ENCODE assay signal across 22 cellular contexts in the genomic region with DNA sequence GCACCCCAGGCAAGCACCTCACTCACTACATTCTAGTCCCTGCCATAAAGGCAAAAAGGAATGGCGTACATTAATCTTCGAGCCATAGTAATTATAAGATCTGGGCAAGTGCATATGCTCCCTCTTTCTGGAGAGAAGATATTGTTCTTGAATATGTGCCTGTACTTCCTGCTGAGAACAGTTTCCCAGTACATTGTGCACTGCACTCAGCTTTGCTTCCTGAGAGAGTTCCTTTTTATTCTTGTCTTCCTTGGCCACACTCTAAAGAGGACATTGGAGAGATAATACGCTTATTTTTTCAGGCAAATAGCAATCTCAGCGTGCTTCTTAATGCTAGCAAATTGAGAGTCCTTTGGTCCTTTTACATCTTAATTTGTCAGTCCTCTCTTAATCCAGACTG.
"Had no signal": no experiment of that assay in that cellular context is flagged by ENCODE, and none has a peak within 500 bp of the region (broad histone marks: within the 10 kb centered on the region; RNA-seq: fewer than 3 reads in every experiment).

No MANE protein-coding gene starts in this region.

- H3K36me3 Mint-ChIP-seq: activated CD4-positive, alpha-beta memory T cell treated with anti-CD3 and anti-CD28 coated beads for 36 hours; activated naive CD4-positive, alpha-beta T cell treated with anti-CD3 and anti-CD28 coated beads, Interleukin-2, amount 10 ng/mL, durations not matched to agents 7 days and 5 days; activated naive CD8-positive, alpha-beta T cell treated with anti-CD3 and anti-CD28 coated beads for 36 hours had no signal

- H3K27me3 Mint-ChIP-seq: activated CD4-positive, alpha-beta memory T cell treated with anti-CD3 and anti-CD28 coated beads for 36 hours; activated CD4-positive, alpha-beta T cell treated with anti-CD3 and anti-CD28 coated beads, Interleukin-2, amount 10 ng/mL, durations not matched to agents 7 days and 5 days; activated naive CD4-positive, alpha-beta T cell treated with anti-CD3 and anti-CD28 coated beads, Interleukin-2, amount 10 ng/mL, durations not matched to agents 7 days and 5 days; activated naive CD8-positive, alpha-beta T cell treated with anti-CD3 and anti-CD28 coated beads for 36 hours; T-helper 17 cell had no signal

- H3K27ac Mint-ChIP-seq: activated CD4-positive, alpha-beta memory T cell treated with anti-CD3 and anti-CD28 coated beads for 36 hours; activated CD4-positive, alpha-beta T cell treated with anti-CD3 and anti-CD28 coated beads, Interleukin-2, amount 10 ng/mL, durations not matched to agents 7 days and 5 days; activated naive CD4-positive, alpha-beta T cell treated with anti-CD3 and anti-CD28 coated beads, Interleukin-2, amount 10 ng/mL, durations not matched to agents 7 days and 5 days; activated naive CD8-positive, alpha-beta T cell treated with anti-CD3 and anti-CD28 coated beads for 36 hours; activated T-cell treated with anti-CD3 and anti-CD28 coated beads, Interleukin-2, amount 50 U/mL, for 72 hours; activated T-helper 2 cell treated with anti-CD3 and anti-CD28 coated beads, Interferon-gamma antibody, Interleukin-2, Interleukin-4, amounts not matched to agents 10 μg/mL and 5 μg/mL and 100 μg/mL, durations not matched to agents 14 hours and 24 hours and 36 hours; T-helper 17 cell had no signal

- H3K4me1 Mint-ChIP-seq: activated CD4-positive, alpha-beta T cell treated with anti-CD3 and anti-CD28 coated beads, Interleukin-2, amount 10 ng/mL, durations not matched to agents 7 days and 5 days; activated naive CD4-positive, alpha-beta T cell treated with anti-CD3 and anti-CD28 coated beads, Interleukin-2, amount 10 ng/mL, durations not matched to agents 7 days and 5 days; activated naive CD8-positive, alpha-beta T cell treated with anti-CD3 and anti-CD28 coated beads for 36 hours; T-helper 17 cell had no signal

- H3K4me3 ChIP-seq: K562 had no signal

- ATAC-seq: activated T-cell treated with anti-CD3 and anti-CD28 coated beads, Interleukin-2, amount 50 U/mL, for 72 hours; K562; PC-3; T-helper 17 cell had no signal

- H3K4me3 Mint-ChIP-seq: activated CD4-positive, alpha-beta memory T cell treated with anti-CD3 and anti-CD28 coated beads for 36 hours; activated CD4-positive, alpha-beta T cell treated with anti-CD3 and anti-CD28 coated beads, Interleukin-2, amount 10 ng/mL, durations not matched to agents 7 days and 5 days; activated naive CD4-positive, alpha-beta T cell treated with anti-CD3 and anti-CD28 coated beads, Interleukin-2, amount 10 ng/mL, durations not matched to agents 7 days and 5 days; activated naive CD8-positive, alpha-beta T cell treated with anti-CD3 and anti-CD28 coated beads for 36 hours; activated T-cell treated with anti-CD3 and anti-CD28 coated beads, Interleukin-2, amount 50 U/mL, for 72 hours; T-helper 17 cell had no signal

- H3K9me3 Mint-ChIP-seq: activated CD4-positive, alpha-beta T cell treated with anti-CD3 and anti-CD28 coated beads, Interleukin-2, amount 10 ng/mL, durations not matched to agents 7 days and 5 days; activated naive CD4-positive, alpha-beta T cell treated with anti-CD3 and anti-CD28 coated beads, Interleukin-2, amount 10 ng/mL, durations not matched to agents 7 days and 5 days had no signal

- DNase-seq: activated CD4-positive, alpha-beta memory T cell treated with anti-CD3 and anti-CD28 coated beads for 36 hours; activated CD4-positive, alpha-beta T cell treated with anti-CD3 and anti-CD28 coated beads, Interleukin-2, amount 10 ng/mL, durations not matched to agents 7 days and 5 days; activated CD4-positive, CD25-positive, alpha-beta regulatory T cell; activated gamma-delta T cell treated with Interleukin-2 at 50 U/mL for 16 hours; activated naive CD4-positive, alpha-beta T cell treated with anti-CD3 and anti-CD28 coated beads, Interleukin-2, amount 10 ng/mL, durations not matched to agents 7 days and 5 days; activated naive CD8-positive, alpha-beta T cell treated with anti-CD3 and anti-CD28 coated beads for 36 hours; activated T-cell treated with anti-CD3 and anti-CD28 coated beads for 4 hours; activated T-cell treated with anti-CD3 and anti-CD28 coated beads, Interleukin-2, amount 50 U/mL, for 72 hours; cerebellar nuclear complex; NCI-H1048; NCI-H1417; NCI-H1930; NCI-H2227 treated with DMSO at 0.1 percent for 48 hours; NCI-H446 treated with DMSO at 0.1 percent for 48 hours; NCI-H524 treated with DMSO at 0.1 percent for 48 hours; NK-92 treated with Interleukin-12 subunit alpha and Interleukin-12 subunit beta, amount 100 ng/mL, for 24 hours; PC-3; SHP77 treated with DMSO at 0.1 percent for 48 hours; T-helper 17 cell; T-helper 9 cell had no signal
